ENCODE assay signal across 1 cellular context in genomic region chr12:57479043-57479375, GRCh38.
TF ChIP-seq lines count a peak whose summit lies in the region.

No MANE protein-coding gene starts in this region.

TF ChIP-seq in SK-N-SH treated with all-trans-retinoic acid at 6 μM for 48 hours, 23 proteins besides CTCF, POLR2A, EP300 and RAD21 (continued from another document):
- TF ChIP-seq ZNF70 (CRISPR knock-in tag; IDR thresholded peaks at IDR 0.05) (no peak), ZFP3 (CRISPR knock-in tag; IDR thresholded peaks at IDR 0.05) (no peak), ZNF565 (CRISPR knock-in tag; conservative IDR thresholded peaks at IDR 0.05; ENCODE audit: low read depth) (no peak), RARB (CRISPR knock-in tag; IDR thresholded peaks at IDR 0.05) (no peak), CSDC2 (CRISPR knock-in tag; IDR thresholded peaks at IDR 0.05) (no peak), CREB5 (CRISPR knock-in tag; IDR thresholded peaks at IDR 0.05; ENCODE audit: low read depth) (no peak), OSR1 (CRISPR knock-in tag; IDR thresholded peaks at IDR 0.05) (no peak), ZC3H10 (CRISPR knock-in tag; IDR thresholded peaks at IDR 0.05) (no peak), ESRRG (CRISPR knock-in tag; IDR thresholded peaks at IDR 0.05) (no peak), PPARA (CRISPR knock-in tag; IDR thresholded peaks at IDR 0.05; ENCODE audit: borderline replicate concordance) (no peak)
